Comparison of ENCODE assay signal across 1 cellular context in genomic region chr19:5680083-5680436, GRCh38.
A peak's percentile ranks its signal among the peaks of the same experiment; 100 is the strongest.
TF ChIP-seq lines count a peak whose summit lies in the region.

No MANE protein-coding gene starts in this region.

TF ChIP-seq in HepG2, 621 proteins besides CTCF, POLR2A, EP300 and RAD21 (continued from another document and continues in another):
- 0 out of 2 replicates have a peak, but pooled peaks have one; percentile 6 for TF ChIP-seq AHDC1 (CRISPR knock-in tag; IDR thresholded peaks at IDR 0.05; ENCODE audit: borderline replicate concordance)
- TF ChIP-seq HNF4A (CRISPR knock-in tag; IDR thresholded peaks at IDR 0.05), result no peak
- no peak for TF ChIP-seq MTF1 (CRISPR knock-in tag; IDR thresholded peaks at IDR 0.05)
- TF ChIP-seq ZNF749 (CRISPR knock-in tag; IDR thresholded peaks at IDR 0.05; ENCODE audit: borderline replicate concordance), result 0 out of 2 replicates have a peak, but pooled peaks have one; percentile 62
- TF ChIP-seq HIVEP1 (CRISPR knock-in tag; IDR thresholded peaks at IDR 0.05), result peak; percentile 45
- TF ChIP-seq FOSL2 (CRISPR knock-in tag; IDR thresholded peaks at IDR 0.05), result no peak
- TF ChIP-seq RAD51 (IDR thresholded peaks at IDR 0.05; ENCODE audit: borderline replicate concordance), result no peak
- no peak for TF ChIP-seq AGO2 (optimal IDR thresholded peaks at IDR 0.05; ENCODE audit: low read depth, low read length)
- no peak for TF ChIP-seq SMARCC2 (IDR thresholded peaks at IDR 0.05)
- no peak for TF ChIP-seq ZNF460 (CRISPR knock-in tag; IDR thresholded peaks at IDR 0.05; ENCODE audit: borderline replicate concordance)
- TF ChIP-seq, protein P1, sequence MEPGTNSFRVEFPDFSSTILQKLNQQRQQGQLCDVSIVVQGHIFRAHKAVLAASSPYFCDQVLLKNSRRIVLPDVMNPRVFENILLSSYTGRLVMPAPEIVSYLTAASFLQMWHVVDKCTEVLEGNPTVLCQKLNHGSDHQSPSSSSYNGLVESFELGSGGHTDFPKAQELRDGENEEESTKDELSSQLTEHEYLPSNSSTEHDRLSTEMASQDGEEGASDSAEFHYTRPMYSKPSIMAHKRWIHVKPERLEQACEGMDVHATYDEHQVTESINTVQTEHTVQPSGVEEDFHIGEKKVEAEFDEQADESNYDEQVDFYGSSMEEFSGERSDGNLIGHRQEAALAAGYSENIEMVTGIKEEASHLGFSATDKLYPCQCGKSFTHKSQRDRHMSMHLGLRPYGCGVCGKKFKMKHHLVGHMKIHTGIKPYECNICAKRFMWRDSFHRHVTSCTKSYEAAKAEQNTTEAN (CRISPR knock-in tag; conservative IDR thresholded peaks at IDR 0.05), result no peak
- peak; percentile 32; the same call in 1 of the 2 replicates for TF ChIP-seq ZBTB21 (CRISPR knock-in tag; IDR thresholded peaks at IDR 0.05)
- TF ChIP-seq PAXIP1 (CRISPR knock-in tag; conservative IDR thresholded peaks at IDR 0.05), result no peak
- no peak for TF ChIP-seq PITX1 (CRISPR knock-in tag; IDR thresholded peaks at IDR 0.05)
- TF ChIP-seq MLLT10 (CRISPR knock-in tag; IDR thresholded peaks at IDR 0.05), result no peak
- no peak for TF ChIP-seq ZNF644 (CRISPR knock-in tag; IDR thresholded peaks at IDR 0.05; ENCODE audit: low read depth)
- TF ChIP-seq HOXD1 (CRISPR knock-in tag; IDR thresholded peaks at IDR 0.05), result no peak
- TF ChIP-seq STAG1 (CRISPR knock-in tag; IDR thresholded peaks at IDR 0.05), result no peak
- TF ChIP-seq ZNF605 (CRISPR knock-in tag; IDR thresholded peaks at IDR 0.05), result no peak
- TF ChIP-seq STAT5B (CRISPR knock-in tag; IDR thresholded peaks at IDR 0.05), result no peak
- no peak for TF ChIP-seq ZNF430 (CRISPR knock-in tag; IDR thresholded peaks at IDR 0.05)
- TF ChIP-seq NR3C1 (CRISPR knock-in tag; IDR thresholded peaks at IDR 0.05), result no peak
- no peak; the same call in 1 of the 2 replicates for TF ChIP-seq ERF (CRISPR knock-in tag; IDR thresholded peaks at IDR 0.05)
- no peak for TF ChIP-seq MAF1 (CRISPR knock-in tag; IDR thresholded peaks at IDR 0.05; ENCODE audit: borderline replicate concordance)
- TF ChIP-seq ZSCAN21 (CRISPR knock-in tag; IDR thresholded peaks at IDR 0.05; ENCODE audit: borderline replicate concordance), result peak; percentile 61; the same call in 1 of the 2 replicates
- TF ChIP-seq, protein P2, sequence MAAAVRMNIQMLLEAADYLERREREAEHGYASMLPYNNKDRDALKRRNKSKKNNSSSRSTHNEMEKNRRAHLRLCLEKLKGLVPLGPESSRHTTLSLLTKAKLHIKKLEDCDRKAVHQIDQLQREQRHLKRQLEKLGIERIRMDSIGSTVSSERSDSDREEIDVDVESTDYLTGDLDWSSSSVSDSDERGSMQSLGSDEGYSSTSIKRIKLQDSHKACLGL (CRISPR knock-in tag; IDR thresholded peaks at IDR 0.05), result no peak
- TF ChIP-seq SMAD1 (CRISPR knock-in tag; IDR thresholded peaks at IDR 0.05; ENCODE audit: borderline replicate concordance, low read depth), result peak; percentile 63; the same call in 1 of the 2 replicates
- TF ChIP-seq CENPT (CRISPR knock-in tag; IDR thresholded peaks at IDR 0.05; ENCODE audit: low read depth), result no peak
- TF ChIP-seq, protein P3, sequence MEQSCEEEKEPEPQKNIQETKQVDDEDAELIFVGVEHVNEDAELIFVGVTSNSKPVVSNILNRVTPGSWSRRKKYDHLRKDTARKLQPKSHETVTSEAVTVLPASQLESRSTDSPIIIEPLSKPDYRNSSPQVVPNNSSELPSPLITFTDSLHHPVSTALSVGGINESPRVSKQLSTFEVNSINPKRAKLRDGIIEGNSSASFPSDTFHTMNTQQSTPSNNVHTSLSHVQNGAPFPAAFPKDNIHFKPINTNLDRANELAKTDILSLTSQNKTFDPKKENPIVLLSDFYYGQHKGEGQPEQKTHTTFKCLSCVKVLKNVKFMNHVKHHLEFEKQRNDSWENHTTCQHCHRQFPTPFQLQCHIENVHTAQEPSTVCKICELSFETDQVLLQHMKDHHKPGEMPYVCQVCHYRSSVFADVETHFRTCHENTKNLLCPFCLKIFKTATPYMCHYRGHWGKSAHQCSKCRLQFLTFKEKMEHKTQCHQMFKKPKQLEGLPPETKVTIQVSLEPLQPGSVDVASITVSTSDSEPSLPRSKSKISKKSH (CRISPR knock-in tag; IDR thresholded peaks at IDR 0.05; ENCODE audit: borderline replicate concordance), result no peak
- no peak for TF ChIP-seq RBM22 (optimal IDR thresholded peaks at IDR 0.05; ENCODE audit: low read length)
- TF ChIP-seq, protein P4, sequence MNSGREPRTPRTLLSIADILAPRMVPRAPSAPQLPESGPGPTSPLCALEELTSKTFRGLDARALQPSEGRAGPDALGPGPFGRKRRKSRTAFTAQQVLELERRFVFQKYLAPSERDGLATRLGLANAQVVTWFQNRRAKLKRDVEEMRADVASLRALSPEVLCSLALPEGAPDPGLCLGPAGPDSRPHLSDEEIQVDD (CRISPR knock-in tag; IDR thresholded peaks at IDR 0.05; ENCODE audit: borderline replicate concordance), result no peak
- TF ChIP-seq ZNF776 (CRISPR knock-in tag; IDR thresholded peaks at IDR 0.05), result 0 out of 2 replicates have a peak, but pooled peaks have one; percentile 17
- no peak for TF ChIP-seq YEATS2 (CRISPR knock-in tag; IDR thresholded peaks at IDR 0.05; ENCODE audit: borderline replicate concordance)
- TF ChIP-seq ZNF350 (CRISPR knock-in tag; IDR thresholded peaks at IDR 0.05; ENCODE audit: borderline replicate concordance, low read depth), result no peak
- no peak for TF ChIP-seq SRSF1 (optimal IDR thresholded peaks at IDR 0.05; ENCODE audit: low read depth, low read length)
- TF ChIP-seq ZNF576 (CRISPR knock-in tag; IDR thresholded peaks at IDR 0.05), result 0 out of 2 replicates have a peak, but pooled peaks have one; percentile 46
- no peak for TF ChIP-seq RELA (CRISPR knock-in tag; IDR thresholded peaks at IDR 0.05)
- TF ChIP-seq TCF7 (IDR thresholded peaks at IDR 0.05; ENCODE audit: low read depth), result no peak
- peak; percentile 4 for TF ChIP-seq RXRA (CRISPR knock-in tag; IDR thresholded peaks at IDR 0.05)
- TF ChIP-seq ZNF552 (CRISPR knock-in tag; IDR thresholded peaks at IDR 0.05; ENCODE audit: borderline replicate concordance), result no peak
- TF ChIP-seq SP1 (IDR thresholded peaks at IDR 0.05), result no peak
- no peak for TF ChIP-seq SP1 (CRISPR knock-in tag; IDR thresholded peaks at IDR 0.05)
- TF ChIP-seq ZNF781 (CRISPR knock-in tag; IDR thresholded peaks at IDR 0.05; ENCODE audit: borderline replicate concordance, not compliant biosample characterization), result peak; percentile 65
- no peak for TF ChIP-seq ETV6 (CRISPR knock-in tag; conservative IDR thresholded peaks at IDR 0.05)
- TF ChIP-seq ZBTB39 (CRISPR knock-in tag; IDR thresholded peaks at IDR 0.05), result 0 out of 2 replicates have a peak, but pooled peaks have one; percentile 33
- 0 out of 2 replicates have a peak, but pooled peaks have one; percentile 47 for TF ChIP-seq ZNF501 (CRISPR knock-in tag; IDR thresholded peaks at IDR 0.05)
- TF ChIP-seq, protein P5, sequence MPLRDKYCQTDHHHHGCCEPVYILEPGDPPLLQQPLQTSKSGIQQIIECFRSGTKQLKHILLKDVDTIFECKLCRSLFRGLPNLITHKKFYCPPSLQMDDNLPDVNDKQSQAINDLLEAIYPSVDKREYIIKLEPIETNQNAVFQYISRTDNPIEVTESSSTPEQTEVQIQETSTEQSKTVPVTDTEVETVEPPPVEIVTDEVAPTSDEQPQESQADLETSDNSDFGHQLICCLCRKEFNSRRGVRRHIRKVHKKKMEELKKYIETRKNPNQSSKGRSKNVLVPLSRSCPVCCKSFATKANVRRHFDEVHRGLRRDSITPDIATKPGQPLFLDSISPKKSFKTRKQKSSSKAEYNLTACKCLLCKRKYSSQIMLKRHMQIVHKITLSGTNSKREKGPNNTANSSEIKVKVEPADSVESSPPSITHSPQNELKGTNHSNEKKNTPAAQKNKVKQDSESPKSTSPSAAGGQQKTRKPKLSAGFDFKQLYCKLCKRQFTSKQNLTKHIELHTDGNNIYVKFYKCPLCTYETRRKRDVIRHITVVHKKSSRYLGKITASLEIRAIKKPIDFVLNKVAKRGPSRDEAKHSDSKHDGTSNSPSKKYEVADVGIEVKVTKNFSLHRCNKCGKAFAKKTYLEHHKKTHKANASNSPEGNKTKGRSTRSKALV (CRISPR knock-in tag; IDR thresholded peaks at IDR 0.05), result no peak
- TF ChIP-seq ZNF598 (CRISPR knock-in tag; IDR thresholded peaks at IDR 0.05; ENCODE audit: borderline replicate concordance), result no peak
- no peak for TF ChIP-seq JUN (CRISPR knock-in tag; IDR thresholded peaks at IDR 0.05)
